1 cellular context compared by ENCODE assay signal in genomic region chr11:16846305-16846704, GRCh38.
TF ChIP-seq lines count a peak whose summit lies in the region.

No MANE protein-coding gene starts in this region.

TF ChIP-seq in GM12878, 131 proteins besides CTCF, POLR2A, EP300 and RAD21 (continued from another document):
- no peak for TF ChIP-seq NKRF (conservative IDR thresholded peaks at IDR 0.05)
